In genomic region chr3:42106646-42107045, GRCh38 we compare ENCODE assay signal across 30 cellular contexts. TPM values are rescaled to one million over a fixed set of nuclear protein-coding genes. Genes with fewer than 3 reads are reported as not detected.
DNase-seq lines count a peak whose midpoint lies in the region; ATAC-seq and TF ChIP-seq lines count a peak whose summit lies in the region.
"Had no signal": no experiment of that assay in that cellular context is flagged by ENCODE, and none has a peak within 500 bp of the region (broad histone marks: within the 10 kb centered on the region; RNA-seq: fewer than 3 reads in every experiment).

No MANE protein-coding gene starts in this region.

- intact Hi-C loops in heart right ventricle (cut with DNase I), result no loop called here
- intact Hi-C loops in cardiac septum (cut with DNase I), result no loop called here
- intact Hi-C loops in esophagus squamous epithelium (cut with DNase I), result no loop called here
- intact Hi-C loops in spleen (cut with DNase I; ENCODE audit: low total_unique reads), result no loop called here
- intact Hi-C loops in vagina (cut with DNase I), result no loop called here

- no peaks in the 10 kb centered on the region for H3K27me3 Mint-ChIP-seq in activated T-cell treated with anti-CD3 and anti-CD28 coated beads, Interleukin-2, amount 50 U/mL, for 72 hours (ENCODE audit: low read depth)
- H3K27me3 Mint-ChIP-seq: CD8-positive, alpha-beta memory T cell had no signal

- TF ChIP-seq POLR2A in esophagus squamous epithelium (IDR thresholded peaks at IDR 0.05) (no peak), spleen (IDR thresholded peaks at IDR 0.05) (no peak), vagina (IDR thresholded peaks at IDR 0.05) (no peak)

- TF ChIP-seq CTCF in heart right ventricle (IDR thresholded peaks at IDR 0.05) (no peak), esophagus squamous epithelium (IDR thresholded peaks at IDR 0.05) (no peak), lung (IDR thresholded peaks at IDR 0.05; ENCODE audit: control extremely low read depth, extremely low read depth) (no peak), spleen (IDR thresholded peaks at IDR 0.05 in 8 of 11, conservative IDR thresholded peaks at IDR 0.05 in 3 of 11) (no peak), vagina (IDR thresholded peaks at IDR 0.05) (no peak)

- H3K4me1 ChIP-seq in heart right ventricle (peaks cover 4 to 61% (median 28%) of the 10 kb centered on the region in 9 donors), esophagus squamous epithelium (peaks cover 10 to 16% (median 15%) of the 10 kb centered on the region in 3 donors), lung (ENCODE audit: control insufficient read depth in 2 of 2, insufficient read depth in 2 of 2, low read length in 2 of 2) (peaks cover under 1 to 5% of the 10 kb centered on the region in 2 donors), spleen (peaks cover 0 to 17% (median 8%) of the 10 kb centered on the region in 6 donors), vagina (peaks cover 13% of the 10 kb centered on the region)
- H3K4me1 ChIP-seq: BE2C, HAP-1 had no signal

- peaks cover 0 to 20% (median 6%) of the 10 kb centered on the region in 9 donors for H3K36me3 ChIP-seq in heart right ventricle
- H3K36me3 ChIP-seq in esophagus squamous epithelium, result peaks cover 0 to 30% (median 11%) of the 10 kb centered on the region in 3 donors
- H3K36me3 ChIP-seq in lung (ENCODE audit: control insufficient read depth in 2 of 2, insufficient read depth in 2 of 2, low read length in 2 of 2), result no peaks in the 10 kb centered on the region
- peaks cover 0 to 37% (median 10%) of the 10 kb centered on the region in 6 donors for H3K36me3 ChIP-seq in spleen
- peaks cover 0 to 5% of the 10 kb centered on the region in 2 donors for H3K36me3 ChIP-seq in vagina
- H3K36me3 ChIP-seq: BE2C, HAP-1 had no signal

- H3K9me3 ChIP-seq in heart right ventricle (no peaks in the 10 kb centered on the region), esophagus squamous epithelium (no peaks in the 10 kb centered on the region), lung (ENCODE audit: control insufficient read depth in 2 of 2, insufficient read depth in 1 of 2, low read length in 1 of 2) (no peaks in the 10 kb centered on the region), spleen (no peaks in the 10 kb centered on the region), vagina (no peaks in the 10 kb centered on the region)
- H3K9me3 ChIP-seq: BE2C, HAP-1 had no signal

- H3K27me3 ChIP-seq in heart right ventricle, result no peaks in the 10 kb centered on the region
- no peaks in the 10 kb centered on the region for H3K27me3 ChIP-seq in esophagus squamous epithelium
- no peaks in the 10 kb centered on the region for H3K27me3 ChIP-seq in lung (ENCODE audit: control insufficient read depth, insufficient read depth)
- no peaks in the 10 kb centered on the region for H3K27me3 ChIP-seq in spleen (replicated peaks in 1 of 7)
- no peaks in the 10 kb centered on the region for H3K27me3 ChIP-seq in vagina
- H3K27me3 ChIP-seq: BE2C had no signal

- peaks cover 8% of the 10 kb centered on the region for H3K4me1 Mint-ChIP-seq in activated T-cell treated with anti-CD3 and anti-CD28 coated beads, Interleukin-2, amount 50 U/mL, for 72 hours (ENCODE audit: low read depth)
- H3K4me1 Mint-ChIP-seq: CD8-positive, alpha-beta memory T cell had no signal

- H3K4me3 Mint-ChIP-seq in activated T-cell treated with anti-CD3 and anti-CD28 coated beads, Interleukin-2, amount 50 U/mL, for 72 hours, result no peak overlapping the region
- H3K4me3 Mint-ChIP-seq: CD14-positive monocyte; CD8-positive, alpha-beta memory T cell; HFFc6 had no signal

- H3K4me3 ChIP-seq in heart right ventricle, result no peak overlapping the region
- H3K4me3 ChIP-seq in esophagus squamous epithelium, result no peak overlapping the region
- no peak overlapping the region for H3K4me3 ChIP-seq in lung
- H3K4me3 ChIP-seq in spleen, result no peak overlapping the region
- no peak overlapping the region for H3K4me3 ChIP-seq in vagina
- H3K4me3 ChIP-seq: GM12878, HAP-1, PC-9 had no signal

- H3K9me3 Mint-ChIP-seq in activated T-cell treated with anti-CD3 and anti-CD28 coated beads, Interleukin-2, amount 50 U/mL, for 72 hours, result no peaks in the 10 kb centered on the region
- H3K9me3 Mint-ChIP-seq: CD8-positive, alpha-beta memory T cell; HFFc6 had no signal

- ATAC-seq in heart right ventricle (peak in 2 of 8 donors; percentile 25 to 30), lung (ENCODE audit: insufficient read depth, low FRiP score) (no peak)
- no peak for ATAC-seq in activated T-cell treated with anti-CD3 and anti-CD28 coated beads, Interleukin-2, amount 50 U/mL, for 72 hours (replicated peaks in 1 of 2)
- ATAC-seq: GM12878 had no signal

- H3K27ac Mint-ChIP-seq in activated T-cell treated with anti-CD3 and anti-CD28 coated beads, Interleukin-2, amount 50 U/mL, for 72 hours, result no peak overlapping the region
- H3K27ac Mint-ChIP-seq: CD14-positive monocyte; CD8-positive, alpha-beta memory T cell; HFFc6 had no signal

- DNase-seq in heart right ventricle (no peak), cardiac septum (ENCODE audit: low spot score) (no peak), esophagus squamous epithelium (lab: John Stamatoyannopoulos, UW) (no peak), lung (ENCODE audit: low spot score) (no peak), spleen (no peak), vagina (ENCODE audit: extremely low spot score in 2 of 2) (no peak), NCI-H446 (lab: John Stamatoyannopoulos, UW) (no peak)
- DNase-seq in activated T-cell treated with anti-CD3 and anti-CD28 coated beads, Interleukin-2, amount 50 U/mL, for 72 hours, result no peak
- DNase-seq: 8988T; ACHN; BE2C; CD8-positive, alpha-beta memory T cell; DMS 273 treated with DMSO at 0.1 percent for 48 hours; DMS79; EL; GDM1; GOT3; HFFc6; KBM-7; MV-4-11; NCI-H1105; NCI-H1436 treated with DMSO at 0.1 percent for 48 hours; NCI-H187 treated with DMSO at 0.1 percent for 48 hours; NCI-H524 treated with DMSO at 0.1 percent for 48 hours; NCI-H774; PC-9; SHP77 had no signal

- H3K27ac ChIP-seq in heart right ventricle (peak overlapping the region in 8 of 10 donors; percentile 49 to 85 (median 63)), esophagus squamous epithelium (peak overlapping the region in 3 of 4 donors; percentile 29 to 52 (median 47)), lung (ENCODE audit: low read depth in 1 of 2, low read length in 1 of 2) (peak overlapping the region; percentile 72 to 77), spleen (peak overlapping the region in 7 of 8 donors; percentile 64 to 80 (median 76)), vagina (no peak overlapping the region)
- H3K27ac ChIP-seq: PC-9 had no signal

- H3K36me3 Mint-ChIP-seq in activated T-cell treated with anti-CD3 and anti-CD28 coated beads, Interleukin-2, amount 50 U/mL, for 72 hours (ENCODE audit: insufficient read depth in 2 of 2), result peaks cover 2 to 8% of the 10 kb centered on the region in 2 donors

RNA-seq across cellular contexts. Expression of gene TRAK1, which starts 15.5 kb away (rescaled TPM):
- total RNA-seq in heart right ventricle (100 to 1,000 TPM; 182 to 423 (median 320) TPM), cardiac septum (246 TPM), esophagus squamous epithelium (10 to 100 TPM; 31.8 to 40.6 (median 37.7) TPM), lung (10 to 100 TPM; 45.3 to 65.4 TPM), spleen (10 to 100 TPM; 43.5 to 60.0 (median 49.0) TPM), vagina (36.8 TPM)
- polyA plus RNA-seq in heart right ventricle (10 to 100 TPM; 35.5 to 41.2 TPM), lung (10 to 100 TPM; 18.2 to 19.6 TPM), spleen (10 to 100 TPM; 15.4 to 20.0 (median 17.1) TPM)
- 10 to 100 TPM; 17.8 to 19.6 TPM for total RNA-seq in activated T-cell treated with anti-CD3 and anti-CD28 coated beads, Interleukin-2, amount 50 U/mL, for 72 hours
